1 cellular context compared by ENCODE assay signal in the genomic region with DNA sequence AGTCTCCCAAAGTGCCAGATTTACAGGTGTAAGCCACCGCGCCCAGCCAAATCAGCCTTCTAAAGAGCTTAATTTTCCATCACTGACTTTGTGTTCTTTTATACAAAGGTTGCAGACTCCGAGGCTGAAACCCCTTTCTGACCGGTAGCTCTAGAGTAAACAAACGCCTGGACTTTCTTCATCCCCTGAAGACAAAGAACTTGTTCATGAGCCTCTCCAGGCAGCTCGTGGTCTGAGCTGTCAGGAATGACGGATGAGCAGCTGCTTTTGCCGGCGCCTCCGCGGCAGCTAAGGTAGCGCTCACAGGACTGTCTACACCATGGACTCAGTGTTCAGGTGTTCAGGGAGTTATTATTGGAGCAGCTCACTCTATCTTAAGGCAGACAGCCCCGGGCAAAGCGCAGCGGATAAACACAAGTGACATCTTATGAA.
TF ChIP-seq lines count a peak whose summit lies in the region.

No MANE protein-coding gene starts in this region.

TF ChIP-seq in HepG2, 621 proteins besides CTCF, POLR2A, EP300 and RAD21 (continued from another document and continues in another):
- TF ChIP-seq, protein P1, sequence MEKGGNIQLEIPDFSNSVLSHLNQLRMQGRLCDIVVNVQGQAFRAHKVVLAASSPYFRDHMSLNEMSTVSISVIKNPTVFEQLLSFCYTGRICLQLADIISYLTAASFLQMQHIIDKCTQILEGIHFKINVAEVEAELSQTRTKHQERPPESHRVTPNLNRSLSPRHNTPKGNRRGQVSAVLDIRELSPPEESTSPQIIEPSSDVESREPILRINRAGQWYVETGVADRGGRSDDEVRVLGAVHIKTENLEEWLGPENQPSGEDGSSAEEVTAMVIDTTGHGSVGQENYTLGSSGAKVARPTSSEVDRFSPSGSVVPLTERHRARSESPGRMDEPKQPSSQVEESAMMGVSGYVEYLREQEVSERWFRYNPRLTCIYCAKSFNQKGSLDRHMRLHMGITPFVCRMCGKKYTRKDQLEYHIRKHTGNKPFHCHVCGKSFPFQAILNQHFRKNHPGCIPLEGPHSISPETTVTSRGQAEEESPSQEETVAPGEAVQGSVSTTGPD (CRISPR knock-in tag; IDR thresholded peaks at IDR 0.05), result no peak
- TF ChIP-seq FOXM1 (CRISPR knock-in tag; IDR thresholded peaks at IDR 0.05), result no peak
- TF ChIP-seq, protein P2, sequence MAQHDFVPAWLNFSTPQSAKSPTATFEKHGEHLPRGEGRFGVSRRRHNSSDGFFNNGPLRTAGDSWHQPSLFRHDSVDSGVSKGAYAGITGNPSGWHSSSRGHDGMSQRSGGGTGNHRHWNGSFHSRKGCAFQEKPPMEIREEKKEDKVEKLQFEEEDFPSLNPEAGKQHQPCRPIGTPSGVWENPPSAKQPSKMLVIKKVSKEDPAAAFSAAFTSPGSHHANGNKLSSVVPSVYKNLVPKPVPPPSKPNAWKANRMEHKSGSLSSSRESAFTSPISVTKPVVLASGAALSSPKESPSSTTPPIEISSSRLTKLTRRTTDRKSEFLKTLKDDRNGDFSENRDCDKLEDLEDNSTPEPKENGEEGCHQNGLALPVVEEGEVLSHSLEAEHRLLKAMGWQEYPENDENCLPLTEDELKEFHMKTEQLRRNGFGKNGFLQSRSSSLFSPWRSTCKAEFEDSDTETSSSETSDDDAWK (CRISPR knock-in tag; IDR thresholded peaks at IDR 0.05), result no peak
- peak; percentile 89 for TF ChIP-seq SIN3A (IDR thresholded peaks at IDR 0.05; ENCODE audit: borderline replicate concordance, low read depth, low read length)
- TF ChIP-seq, protein P3, sequence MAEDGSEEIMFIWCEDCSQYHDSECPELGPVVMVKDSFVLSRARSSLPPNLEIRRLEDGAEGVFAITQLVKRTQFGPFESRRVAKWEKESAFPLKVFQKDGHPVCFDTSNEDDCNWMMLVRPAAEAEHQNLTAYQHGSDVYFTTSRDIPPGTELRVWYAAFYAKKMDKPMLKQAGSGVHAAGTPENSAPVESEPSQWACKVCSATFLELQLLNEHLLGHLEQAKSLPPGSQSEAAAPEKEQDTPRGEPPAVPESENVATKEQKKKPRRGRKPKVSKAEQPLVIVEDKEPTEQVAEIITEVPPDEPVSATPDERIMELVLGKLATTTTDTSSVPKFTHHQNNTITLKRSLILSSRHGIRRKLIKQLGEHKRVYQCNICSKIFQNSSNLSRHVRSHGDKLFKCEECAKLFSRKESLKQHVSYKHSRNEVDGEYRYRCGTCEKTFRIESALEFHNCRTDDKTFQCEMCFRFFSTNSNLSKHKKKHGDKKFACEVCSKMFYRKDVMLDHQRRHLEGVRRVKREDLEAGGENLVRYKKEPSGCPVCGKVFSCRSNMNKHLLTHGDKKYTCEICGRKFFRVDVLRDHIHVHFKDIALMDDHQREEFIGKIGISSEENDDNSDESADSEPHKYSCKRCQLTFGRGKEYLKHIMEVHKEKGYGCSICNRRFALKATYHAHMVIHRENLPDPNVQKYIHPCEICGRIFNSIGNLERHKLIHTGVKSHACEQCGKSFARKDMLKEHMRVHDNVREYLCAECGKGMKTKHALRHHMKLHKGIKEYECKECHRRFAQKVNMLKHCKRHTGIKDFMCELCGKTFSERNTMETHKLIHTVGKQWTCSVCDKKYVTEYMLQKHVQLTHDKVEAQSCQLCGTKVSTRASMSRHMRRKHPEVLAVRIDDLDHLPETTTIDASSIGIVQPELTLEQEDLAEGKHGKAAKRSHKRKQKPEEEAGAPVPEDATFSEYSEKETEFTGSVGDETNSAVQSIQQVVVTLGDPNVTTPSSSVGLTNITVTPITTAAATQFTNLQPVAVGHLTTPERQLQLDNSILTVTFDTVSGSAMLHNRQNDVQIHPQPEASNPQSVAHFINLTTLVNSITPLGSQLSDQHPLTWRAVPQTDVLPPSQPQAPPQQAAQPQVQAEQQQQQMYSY (CRISPR knock-in tag; IDR thresholded peaks at IDR 0.05), result no peak
- TF ChIP-seq MAF1 (CRISPR knock-in tag; IDR thresholded peaks at IDR 0.05; ENCODE audit: borderline replicate concordance), result no peak
- TF ChIP-seq ZNF562 (CRISPR knock-in tag; IDR thresholded peaks at IDR 0.05; ENCODE audit: borderline replicate concordance), result no peak
- TF ChIP-seq, protein P4, sequence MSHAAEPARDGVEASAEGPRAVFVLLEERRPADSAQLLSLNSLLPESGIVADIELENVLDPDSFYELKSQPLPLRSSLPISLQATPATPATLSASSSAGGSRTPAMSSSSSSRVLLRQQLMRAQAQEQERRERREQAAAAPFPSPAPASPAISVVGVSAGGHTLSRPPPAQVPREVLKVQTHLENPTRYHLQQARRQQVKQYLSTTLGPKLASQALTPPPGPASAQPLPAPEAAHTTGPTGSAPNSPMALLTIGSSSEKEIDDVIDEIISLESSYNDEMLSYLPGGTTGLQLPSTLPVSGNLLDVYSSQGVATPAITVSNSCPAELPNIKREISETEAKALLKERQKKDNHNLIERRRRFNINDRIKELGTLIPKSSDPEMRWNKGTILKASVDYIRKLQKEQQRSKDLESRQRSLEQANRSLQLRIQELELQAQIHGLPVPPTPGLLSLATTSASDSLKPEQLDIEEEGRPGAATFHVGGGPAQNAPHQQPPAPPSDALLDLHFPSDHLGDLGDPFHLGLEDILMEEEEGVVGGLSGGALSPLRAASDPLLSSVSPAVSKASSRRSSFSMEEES (CRISPR knock-in tag; IDR thresholded peaks at IDR 0.05), result peak; percentile 96
- TF ChIP-seq, protein P5, sequence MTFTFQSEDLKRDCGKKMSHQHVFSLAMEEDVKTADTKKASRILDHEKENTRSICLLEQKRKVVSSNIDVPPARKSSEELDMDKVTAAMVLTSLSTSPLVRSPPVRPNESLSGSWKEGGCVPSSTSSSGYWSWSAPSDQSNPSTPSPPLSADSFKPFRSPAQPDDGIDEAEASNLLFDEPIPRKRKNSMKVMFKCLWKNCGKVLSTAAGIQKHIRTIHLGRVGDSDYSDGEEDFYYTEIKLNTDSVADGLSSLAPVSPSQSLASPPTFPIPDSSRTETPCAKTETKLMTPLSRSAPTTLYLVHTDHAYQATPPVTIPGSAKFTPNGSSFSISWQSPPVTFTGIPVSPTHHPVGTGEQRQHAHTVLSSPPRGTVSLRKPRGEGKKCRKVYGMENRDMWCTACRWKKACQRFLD (CRISPR knock-in tag; IDR thresholded peaks at IDR 0.05; ENCODE audit: borderline replicate concordance), result no peak
- no peak for TF ChIP-seq HNRNPL (IDR thresholded peaks at IDR 0.05; ENCODE audit: low read depth, low read length)
- no peak for TF ChIP-seq ZSCAN22 (CRISPR knock-in tag; IDR thresholded peaks at IDR 0.05)
- no peak for TF ChIP-seq ZNF180 (CRISPR knock-in tag; IDR thresholded peaks at IDR 0.05; ENCODE audit: borderline replicate concordance, low read depth)
- TF ChIP-seq, protein P6, sequence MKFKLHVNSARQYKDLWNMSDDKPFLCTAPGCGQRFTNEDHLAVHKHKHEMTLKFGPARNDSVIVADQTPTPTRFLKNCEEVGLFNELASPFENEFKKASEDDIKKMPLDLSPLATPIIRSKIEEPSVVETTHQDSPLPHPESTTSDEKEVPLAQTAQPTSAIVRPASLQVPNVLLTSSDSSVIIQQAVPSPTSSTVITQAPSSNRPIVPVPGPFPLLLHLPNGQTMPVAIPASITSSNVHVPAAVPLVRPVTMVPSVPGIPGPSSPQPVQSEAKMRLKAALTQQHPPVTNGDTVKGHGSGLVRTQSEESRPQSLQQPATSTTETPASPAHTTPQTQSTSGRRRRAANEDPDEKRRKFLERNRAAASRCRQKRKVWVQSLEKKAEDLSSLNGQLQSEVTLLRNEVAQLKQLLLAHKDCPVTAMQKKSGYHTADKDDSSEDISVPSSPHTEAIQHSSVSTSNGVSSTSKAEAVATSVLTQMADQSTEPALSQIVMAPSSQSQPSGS (CRISPR knock-in tag; IDR thresholded peaks at IDR 0.05), result peak; percentile 77
- TF ChIP-seq, protein P7, sequence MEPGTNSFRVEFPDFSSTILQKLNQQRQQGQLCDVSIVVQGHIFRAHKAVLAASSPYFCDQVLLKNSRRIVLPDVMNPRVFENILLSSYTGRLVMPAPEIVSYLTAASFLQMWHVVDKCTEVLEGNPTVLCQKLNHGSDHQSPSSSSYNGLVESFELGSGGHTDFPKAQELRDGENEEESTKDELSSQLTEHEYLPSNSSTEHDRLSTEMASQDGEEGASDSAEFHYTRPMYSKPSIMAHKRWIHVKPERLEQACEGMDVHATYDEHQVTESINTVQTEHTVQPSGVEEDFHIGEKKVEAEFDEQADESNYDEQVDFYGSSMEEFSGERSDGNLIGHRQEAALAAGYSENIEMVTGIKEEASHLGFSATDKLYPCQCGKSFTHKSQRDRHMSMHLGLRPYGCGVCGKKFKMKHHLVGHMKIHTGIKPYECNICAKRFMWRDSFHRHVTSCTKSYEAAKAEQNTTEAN (CRISPR knock-in tag; conservative IDR thresholded peaks at IDR 0.05), result no peak; the same call in 1 of the 2 replicates
- no peak for TF ChIP-seq SRY (CRISPR knock-in tag; IDR thresholded peaks at IDR 0.05)
- peak; percentile 73; the same call in 1 of the 2 replicates for TF ChIP-seq HDAC1 (CRISPR knock-in tag; IDR thresholded peaks at IDR 0.05)
- TF ChIP-seq RNF2 (conservative IDR thresholded peaks at IDR 0.05; ENCODE audit: low read depth), result no peak
- no peak for TF ChIP-seq ZNF350 (CRISPR knock-in tag; IDR thresholded peaks at IDR 0.05; ENCODE audit: borderline replicate concordance, low read depth)
- TF ChIP-seq MEIS2 (CRISPR knock-in tag; IDR thresholded peaks at IDR 0.05), result peak; percentile 100
- 0 out of 2 replicates have a peak, but pooled peaks have one; percentile 38 for TF ChIP-seq ZBTB21 (CRISPR knock-in tag; IDR thresholded peaks at IDR 0.05)
- TF ChIP-seq MED13 (CRISPR knock-in tag; IDR thresholded peaks at IDR 0.05), result peak; percentile 87; the same call in 1 of the 2 replicates
- TF ChIP-seq KDM3A (CRISPR knock-in tag; IDR thresholded peaks at IDR 0.05; ENCODE audit: low read depth), result peak; percentile 88
- no peak for TF ChIP-seq ZNF138 (CRISPR knock-in tag; IDR thresholded peaks at IDR 0.05; ENCODE audit: low read depth)
- TF ChIP-seq, protein P8, sequence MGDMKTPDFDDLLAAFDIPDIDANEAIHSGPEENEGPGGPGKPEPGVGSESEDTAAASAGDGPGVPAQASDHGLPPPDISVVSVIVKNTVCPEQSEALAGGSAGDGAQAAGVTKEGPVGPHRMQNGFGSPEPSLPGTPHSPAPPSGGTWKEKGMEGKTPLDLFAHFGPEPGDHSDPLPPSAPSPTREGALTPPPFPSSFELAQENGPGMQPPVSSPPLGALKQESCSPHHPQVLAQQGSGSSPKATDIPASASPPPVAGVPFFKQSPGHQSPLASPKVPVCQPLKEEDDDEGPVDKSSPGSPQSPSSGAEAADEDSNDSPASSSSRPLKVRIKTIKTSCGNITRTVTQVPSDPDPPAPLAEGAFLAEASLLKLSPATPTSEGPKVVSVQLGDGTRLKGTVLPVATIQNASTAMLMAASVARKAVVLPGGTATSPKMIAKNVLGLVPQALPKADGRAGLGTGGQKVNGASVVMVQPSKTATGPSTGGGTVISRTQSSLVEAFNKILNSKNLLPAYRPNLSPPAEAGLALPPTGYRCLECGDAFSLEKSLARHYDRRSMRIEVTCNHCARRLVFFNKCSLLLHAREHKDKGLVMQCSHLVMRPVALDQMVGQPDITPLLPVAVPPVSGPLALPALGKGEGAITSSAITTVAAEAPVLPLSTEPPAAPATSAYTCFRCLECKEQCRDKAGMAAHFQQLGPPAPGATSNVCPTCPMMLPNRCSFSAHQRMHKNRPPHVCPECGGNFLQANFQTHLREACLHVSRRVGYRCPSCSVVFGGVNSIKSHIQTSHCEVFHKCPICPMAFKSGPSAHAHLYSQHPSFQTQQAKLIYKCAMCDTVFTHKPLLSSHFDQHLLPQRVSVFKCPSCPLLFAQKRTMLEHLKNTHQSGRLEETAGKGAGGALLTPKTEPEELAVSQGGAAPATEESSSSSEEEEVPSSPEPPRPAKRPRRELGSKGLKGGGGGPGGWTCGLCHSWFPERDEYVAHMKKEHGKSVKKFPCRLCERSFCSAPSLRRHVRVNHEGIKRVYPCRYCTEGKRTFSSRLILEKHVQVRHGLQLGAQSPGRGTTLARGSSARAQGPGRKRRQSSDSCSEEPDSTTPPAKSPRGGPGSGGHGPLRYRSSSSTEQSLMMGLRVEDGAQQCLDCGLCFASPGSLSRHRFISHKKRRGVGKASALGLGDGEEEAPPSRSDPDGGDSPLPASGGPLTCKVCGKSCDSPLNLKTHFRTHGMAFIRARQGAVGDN (CRISPR knock-in tag; IDR thresholded peaks at IDR 0.05), result peak; percentile 70
- no peak for TF ChIP-seq HDAC6 (IDR thresholded peaks at IDR 0.05; ENCODE audit: low read depth, low read length)
- no peak for TF ChIP-seq AGO1 (IDR thresholded peaks at IDR 0.05; ENCODE audit: low read depth, low read length, poor library complexity, severe bottlenecking)
- TF ChIP-seq SIX4 (CRISPR knock-in tag; IDR thresholded peaks at IDR 0.05), result no peak
- TF ChIP-seq, protein P9, sequence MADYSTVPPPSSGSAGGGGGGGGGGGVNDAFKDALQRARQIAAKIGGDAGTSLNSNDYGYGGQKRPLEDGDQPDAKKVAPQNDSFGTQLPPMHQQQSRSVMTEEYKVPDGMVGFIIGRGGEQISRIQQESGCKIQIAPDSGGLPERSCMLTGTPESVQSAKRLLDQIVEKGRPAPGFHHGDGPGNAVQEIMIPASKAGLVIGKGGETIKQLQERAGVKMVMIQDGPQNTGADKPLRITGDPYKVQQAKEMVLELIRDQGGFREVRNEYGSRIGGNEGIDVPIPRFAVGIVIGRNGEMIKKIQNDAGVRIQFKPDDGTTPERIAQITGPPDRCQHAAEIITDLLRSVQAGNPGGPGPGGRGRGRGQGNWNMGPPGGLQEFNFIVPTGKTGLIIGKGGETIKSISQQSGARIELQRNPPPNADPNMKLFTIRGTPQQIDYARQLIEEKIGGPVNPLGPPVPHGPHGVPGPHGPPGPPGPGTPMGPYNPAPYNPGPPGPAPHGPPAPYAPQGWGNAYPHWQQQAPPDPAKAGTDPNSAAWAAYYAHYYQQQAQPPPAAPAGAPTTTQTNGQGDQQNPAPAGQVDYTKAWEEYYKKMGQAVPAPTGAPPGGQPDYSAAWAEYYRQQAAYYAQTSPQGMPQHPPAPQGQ (CRISPR knock-in tag; IDR thresholded peaks at IDR 0.05; ENCODE audit: borderline replicate concordance), result no peak
- 0 out of 2 replicates have a peak, but pooled peaks have one; percentile 46 for TF ChIP-seq BRD4 (CRISPR knock-in tag; IDR thresholded peaks at IDR 0.05)
